In the genomic region with DNA sequence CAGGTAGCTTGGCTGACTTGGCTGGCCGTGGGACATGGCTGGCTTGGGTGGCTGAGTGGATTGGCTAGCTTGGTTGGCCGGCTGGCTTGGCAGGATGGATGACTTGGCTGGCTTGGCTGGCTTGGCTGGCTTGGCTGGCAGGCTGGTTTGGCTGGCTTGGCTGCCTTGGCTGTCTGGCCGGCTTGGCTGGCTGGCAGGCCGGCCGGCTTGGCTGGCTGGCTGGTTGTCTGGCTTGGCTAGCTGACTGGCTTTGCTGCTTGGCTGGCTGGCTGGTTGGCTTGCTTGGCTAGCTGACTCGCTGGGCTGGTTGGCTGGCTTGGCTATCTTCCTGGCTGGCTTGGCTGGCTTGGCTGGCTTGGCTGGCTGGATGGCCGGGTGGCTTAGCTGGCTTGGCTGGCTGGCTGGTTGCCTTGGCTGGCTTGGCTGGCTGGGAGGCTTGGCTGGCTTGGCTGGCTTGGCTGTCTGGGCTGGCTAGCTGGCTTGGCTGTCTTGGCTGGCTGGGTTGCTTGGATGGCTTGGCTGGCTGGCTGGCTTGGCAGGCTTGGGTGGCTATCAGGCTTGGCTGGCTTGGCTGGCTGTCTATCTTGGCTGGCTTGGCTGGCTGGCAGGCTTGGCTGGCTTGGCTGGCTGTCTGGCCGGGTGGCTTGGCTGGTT, we compare ENCODE assay signal across 8 cellular contexts.
DNase-seq lines count a peak whose midpoint lies in the region; ATAC-seq, FAIRE-seq and TF ChIP-seq lines count a peak whose summit lies in the region.

No MANE protein-coding gene starts in this region.

- intact Hi-C loops in HepG2 (cut with micrococcal nuclease; ENCODE audit: unreplicated experiment) (no loop called here), thyroid gland (cut with DNase I) (no loop called here)

- H3K4me3 ChIP-seq in HepG2 (replicated peaks in 1 of 3; ENCODE audit: insufficient read depth in 1 of 3, low read depth in 2 of 3, low read length in 3 of 3) (no peak overlapping the region), thyroid gland (replicated peaks in 1 of 3) (no peak overlapping the region)

- ATAC-seq in HepG2 (no peak; the same call in 1 of the 3 replicates), HG03159 (IDR thresholded peaks at IDR 0.05; ENCODE audit: unreplicated experiment) (no peak), GM18511 (IDR thresholded peaks at IDR 0.05; ENCODE audit: unreplicated experiment) (no peak), HG03039 (IDR thresholded peaks at IDR 0.05; ENCODE audit: unreplicated experiment) (no peak)

- TF ChIP-seq POLR2A in HepG2 (IDR thresholded peaks at IDR 0.05; ENCODE audit: insufficient read depth in 1 of 2, low read depth in 2 of 2, low read length in 2 of 2) (no peak), thyroid gland (IDR thresholded peaks at IDR 0.05) (no peak)

- peak; percentile 8 for DNase-seq in RWPE1 (ENCODE audit: low spot score)
- peak; percentile 2 for DNase-seq in activated naive CD8-positive, alpha-beta T cell treated with anti-CD3 and anti-CD28 coated beads, Interleukin-2, amount 50 U/mL, for 16 hours (ENCODE audit: low read depth, low spot score)
- no peak for DNase-seq in HepG2 (ENCODE audit: low spot score)
- DNase-seq in thyroid gland = peak; percentile 3 to 12
- no peak for DNase-seq in DMS 273 treated with DMSO at 0.1 percent for 48 hours (lab: John Stamatoyannopoulos, UW)

- no peaks in the 10 kb centered on the region for H3K36me3 ChIP-seq in HepG2 (replicated peaks in 1 of 2; ENCODE audit: control insufficient read depth in 1 of 2, insufficient read depth in 2 of 2, low read length in 2 of 2)
- no peaks in the 10 kb centered on the region for H3K36me3 ChIP-seq in thyroid gland

- in situ Hi-C loops in HepG2 (cut with HindIII; ENCODE audit: extremely low pct_ligation_motif_present, low pct_unique_long_range_greater_than_20kb) = no loop called here

- H3K79me2 ChIP-seq in HepG2 (ENCODE audit: insufficient read depth, low read length) = no peaks in the 10 kb centered on the region

- H3K27me3 ChIP-seq in HepG2 (ENCODE audit: control insufficient read depth in 1 of 2, insufficient read depth in 2 of 2, low read length in 2 of 2) (no peaks in the 10 kb centered on the region), thyroid gland (no peaks in the 10 kb centered on the region)

- TF ChIP-seq CTCF in RWPE1 (conservative IDR thresholded peaks at IDR 0.05; ENCODE audit: low read depth) (no peak), HepG2 (CRISPR knock-in tag; IDR thresholded peaks at IDR 0.05) (no peak), thyroid gland (IDR thresholded peaks at IDR 0.05) (no peak)

- CTCF ChIA-PET in RWPE1 (lab: Yijun Ruan, JAX) (no interaction called here), HepG2 (lab: Yijun Ruan, JAX; ENCODE audit: low intra/inter-chr PET ratio, low total read pairs) (no interaction called here)

- H3K9me3 ChIP-seq in HepG2 (ENCODE audit: low read length) = peaks cover 21% of the 10 kb centered on the region
- H3K9me3 ChIP-seq in thyroid gland = no peaks in the 10 kb centered on the region

- peak overlapping the region; percentile 77 for H3K27ac ChIP-seq in RWPE1
- H3K27ac ChIP-seq in HepG2 (ENCODE audit: extremely low read length, insufficient read depth, low read length) = no peak overlapping the region
- no peak overlapping the region for H3K27ac ChIP-seq in thyroid gland

- no peak overlapping the region for H2AFZ ChIP-seq in HepG2 (ENCODE audit: low read length)

- no peak overlapping the region for H3K9ac ChIP-seq in HepG2 (ENCODE audit: insufficient read depth, low read depth, low read length)

- 34% methylated on average over 8 of the region's 8 CpGs for WGBS in HepG2 (ENCODE audit: low lambda C conversion rate)
- WGBS in thyroid gland, 2 donors = 77 to 79% methylated on average over 5 to 6 of the region's 8 CpGs

- H3K4me1 ChIP-seq in HepG2 (ENCODE audit: insufficient read depth, low read length) = no peaks in the 10 kb centered on the region
- H3K4me1 ChIP-seq in thyroid gland = no peaks in the 10 kb centered on the region

- FAIRE-seq in HepG2 (lab: Jason Lieb, UNC) = no peak

- TF ChIP-seq EP300 in HepG2 (IDR thresholded peaks at IDR 0.05; ENCODE audit: low read depth in 2 of 2, low read length in 2 of 2) = no peak
- TF ChIP-seq EP300 in HepG2 (CRISPR knock-in tag; IDR thresholded peaks at IDR 0.05; ENCODE audit: borderline replicate concordance) = no peak

- TF ChIP-seq RAD21 in HepG2 (CRISPR knock-in tag; IDR thresholded peaks at IDR 0.05) = no peak

- POLR2A ChIA-PET in RWPE1 (lab: Yijun Ruan, JAX; ENCODE audit: low non-redundant PET) = no interaction called here
- POLR2A ChIA-PET in HepG2 (lab: Yijun Ruan, JAX) = no interaction called here

- BruUV-seq in HepG2 (replicated peaks; lab: Mats Ljungman, UMichigan) = no TSS peak

- H4K20me1 ChIP-seq in HepG2 (ENCODE audit: insufficient read depth, low read length) = no peaks in the 10 kb centered on the region

- no peak overlapping the region for H3K4me2 ChIP-seq in HepG2 (ENCODE audit: low read depth, low read length)

TF ChIP-seq in HepG2, 621 proteins besides CTCF, POLR2A, EP300 and RAD21:
- TF ChIP-seq TAF1 (CRISPR knock-in tag; IDR thresholded peaks at IDR 0.05) = no peak
- 0 out of 2 replicates have a peak, but pooled peaks have one; percentile 32 for TF ChIP-seq ZNF563 (CRISPR knock-in tag; IDR thresholded peaks at IDR 0.05)
- peak; percentile 38; the same call in 1 of the 2 replicates for TF ChIP-seq HES4 (CRISPR knock-in tag; IDR thresholded peaks at IDR 0.05; ENCODE audit: borderline replicate concordance)

Comparison
In these comparisons a context has a peak if more than half of its experiments do, and no peak if none do; other contexts are left out.
1. DNase-seq: peak in RWPE1 (single experiment), activated naive CD8-positive, alpha-beta T cell treated with anti-CD3 and anti-CD28 coated beads, Interleukin-2, amount 50 U/mL, for 16 hours (single experiment) and thyroid gland (2 of 2); none in HepG2 (single experiment) and DMS 273 treated with DMSO at 0.1 percent for 48 hours (single experiment).